In the genomic region with DNA sequence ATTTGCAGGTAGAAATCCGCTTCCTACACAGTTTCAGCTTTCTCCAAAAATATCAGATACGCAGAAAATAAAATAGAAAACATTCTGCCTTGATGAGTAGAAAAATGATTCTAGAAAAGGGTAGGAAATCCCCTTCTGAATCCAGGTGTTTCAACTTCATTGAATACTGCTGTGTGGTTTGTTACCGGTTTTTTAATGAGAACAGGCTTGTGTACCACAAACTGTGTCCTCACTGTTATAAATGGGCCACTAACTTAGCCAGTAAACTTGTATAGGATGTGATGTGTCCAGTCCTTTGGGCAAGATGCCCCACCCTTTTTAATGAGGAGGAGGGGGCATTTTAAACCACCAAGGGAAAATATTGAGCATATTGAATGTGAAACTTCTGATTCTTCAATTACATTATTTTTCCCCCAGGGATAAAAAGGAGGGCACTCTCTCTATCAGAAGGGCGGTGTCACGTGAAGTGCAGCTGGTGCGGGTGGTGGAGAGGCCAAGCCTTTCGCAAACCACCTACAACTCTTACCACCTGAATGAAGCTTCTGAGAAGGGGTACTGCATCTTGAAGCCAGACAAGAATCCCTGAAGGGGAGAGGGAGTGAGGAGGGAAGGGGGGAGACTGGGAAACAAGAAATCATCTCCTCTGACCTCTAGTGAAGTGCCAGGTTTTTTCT, we compare ENCODE assay signal across 8 cellular contexts. TPM values are rescaled to one million over a fixed set of nuclear protein-coding genes. Genes with fewer than 3 reads are reported as not detected.
DNase-seq lines count a peak whose midpoint lies in the region; ATAC-seq and TF ChIP-seq lines count a peak whose summit lies in the region.

No MANE protein-coding gene starts in this region.

- H4K20me1 ChIP-seq in OCI-LY7 (ENCODE audit: insufficient read depth, low read length): no peaks in the 10 kb centered on the region

- DNase-seq in AG10803 (ENCODE audit: low read depth): no peak
- DNase-seq in OCI-LY7 (ENCODE audit: low spot score): no peak
- DNase-seq in epidermal melanocyte (ENCODE audit: insufficient read length, low spot score): peak; percentile 19
- peak in 40 of 56 donors; percentile 10 to 83 (median 56) for DNase-seq in nucleus accumbens (lab: John Stamatoyannopoulos, UW)
- no peak for DNase-seq in glomerular visceral epithelial cell (ENCODE audit: extremely low spot score)
- DNase-seq in SIG-M5 (lab: John Stamatoyannopoulos, UW): no peak

- no peak overlapping the region for H3K27ac ChIP-seq in OCI-LY7 (ENCODE audit: low read depth, low read length, poor library complexity, severe bottlenecking)

- POLR2A ChIA-PET in OCI-LY7 (lab: Charles Lee): no interaction called here

- no TSS peak for BruUV-seq in OCI-LY7 (replicated peaks; lab: Mats Ljungman, UMichigan)

- peak; percentile 29 for ATAC-seq in GM18519 (IDR thresholded peaks at IDR 0.05; ENCODE audit: low FRiP score, unreplicated experiment)
- peak; percentile 37 for ATAC-seq in HG02884 (IDR thresholded peaks at IDR 0.05; ENCODE audit: unreplicated experiment)

- H3K36me3 ChIP-seq in OCI-LY7 (ENCODE audit: insufficient read depth, low read length): no peaks in the 10 kb centered on the region

- TF ChIP-seq CTCF in AG10803 (conservative IDR thresholded peaks at IDR 0.05; ENCODE audit: low read length) (no peak), OCI-LY7 (conservative IDR thresholded peaks at IDR 0.05; ENCODE audit: low read length) (no peak)

- no peaks in the 10 kb centered on the region for H3K9me3 ChIP-seq in OCI-LY7 (ENCODE audit: low read length)

- CTCF ChIA-PET in OCI-LY7 (lab: Charles Lee; ENCODE audit: unreplicated experiment): no interaction called here

- H3K4me2 ChIP-seq in OCI-LY7 (ENCODE audit: low read length): peak overlapping the region; percentile 68

- H3K4me3 ChIP-seq in AG10803 (ENCODE audit: low read length) (peak overlapping the region; percentile 56; the same call in 1 of the 2 replicates), OCI-LY7 (ENCODE audit: low read depth, low read length, poor library complexity, severe bottlenecking) (no peak overlapping the region)

- H2AFZ ChIP-seq in OCI-LY7 (ENCODE audit: low read length): 0 out of 2 replicates have a peak overlapping the region, but pooled peaks have one; percentile 4

- no peaks in the 10 kb centered on the region for H3K9me2 ChIP-seq in OCI-LY7 (ENCODE audit: insufficient read depth, low read length)

- H3K4me1 ChIP-seq in OCI-LY7 (ENCODE audit: insufficient read depth, low read length, poor library complexity, severe bottlenecking): peaks cover 4% of the 10 kb centered on the region

- H3K79me2 ChIP-seq in OCI-LY7 (ENCODE audit: insufficient read depth, low read depth, low read length): no peaks in the 10 kb centered on the region

- intact Hi-C loops in OCI-LY7 (cut with micrococcal nuclease; ENCODE audit: unreplicated experiment): no loop called here

RNA-seq across cellular contexts. Expression of gene CXXC4, which starts 4.5 kb away (rescaled TPM):
- 0.03 TPM in 1 of 2 replicates, not detected in the other for total RNA-seq in OCI-LY7 (2014; rRNA removed; shearing (Covaris generic))
- total RNA-seq in OCI-LY7 (2022): not detected in 2 replicates

Comparison
In these comparisons a context has a peak if more than half of its experiments do, and no peak if none do; other contexts are left out.
1. DNase-seq: peak in epidermal melanocyte (single experiment) and nucleus accumbens (40 of 56); none in AG10803 (single experiment), OCI-LY7 (single experiment), glomerular visceral epithelial cell (single experiment) and SIG-M5 (single experiment).